Comparison of ENCODE assay signal across 17 cellular contexts in the genomic region with DNA sequence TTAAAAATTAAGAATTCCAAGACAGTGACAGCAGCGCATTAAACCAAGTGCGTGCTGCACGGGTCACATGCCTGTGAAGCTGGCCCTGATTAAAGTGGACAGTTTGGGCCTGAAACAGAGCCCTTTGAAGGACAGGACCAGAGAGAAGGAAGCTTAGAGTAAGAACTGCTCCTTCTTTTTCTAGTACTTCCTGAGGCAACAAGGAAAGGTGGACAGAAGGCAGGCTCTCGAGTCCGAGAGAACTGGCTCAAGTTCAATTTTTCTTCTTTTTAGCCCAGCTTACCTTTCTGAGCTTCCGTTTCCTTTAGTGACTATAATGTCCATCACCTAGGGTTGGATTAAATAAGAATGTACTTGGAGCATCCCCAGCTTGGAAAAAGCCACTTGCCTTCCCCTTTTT. TPM values are rescaled to one million over a fixed set of nuclear protein-coding genes. Genes with fewer than 3 reads are reported as not detected.
DNase-seq lines count a peak whose midpoint lies in the region; ATAC-seq and TF ChIP-seq lines count a peak whose summit lies in the region.
"Had no signal": no experiment of that assay in that cellular context is flagged by ENCODE, and none has a peak within 500 bp of the region (broad histone marks: within the 10 kb centered on the region; RNA-seq: fewer than 3 reads in every experiment).

No MANE protein-coding gene starts in this region.

- H3K9me3 Mint-ChIP-seq in central memory CD8-positive, alpha-beta T cell, result no peaks in the 10 kb centered on the region
- H3K9me3 Mint-ChIP-seq: activated naive CD4-positive, alpha-beta T cell treated with anti-CD3 and anti-CD28 coated beads for 36 hours; naive thymus-derived CD4-positive, alpha-beta T cell had no signal

- no peak overlapping the region for H3K4me3 Mint-ChIP-seq in central memory CD8-positive, alpha-beta T cell
- H3K4me3 Mint-ChIP-seq: activated naive CD4-positive, alpha-beta T cell treated with anti-CD3 and anti-CD28 coated beads for 36 hours had no signal

- ATAC-seq in central memory CD8-positive, alpha-beta T cell (replicated peaks; ENCODE audit: extremely low read depth, poor library complexity, severe bottlenecking), result no peak
- ATAC-seq in left lung, result peak; percentile 6
- no peak for ATAC-seq in HG03039 (IDR thresholded peaks at IDR 0.05; ENCODE audit: unreplicated experiment)
- ATAC-seq: naive thymus-derived CD4-positive, alpha-beta T cell had no signal

- TF ChIP-seq CTCF in HL-60 (IDR thresholded peaks at IDR 0.05; ENCODE audit: insufficient read depth, low read length) (no peak), left lung (IDR thresholded peaks at IDR 0.05) (no peak), stomach (IDR thresholded peaks at IDR 0.05) (no peak)

- no peaks in the 10 kb centered on the region for H3K27me3 Mint-ChIP-seq in central memory CD8-positive, alpha-beta T cell
- H3K27me3 Mint-ChIP-seq: naive thymus-derived CD4-positive, alpha-beta T cell had no signal

- H3K36me3 ChIP-seq in left lung (no peaks in the 10 kb centered on the region), stomach (no peaks in the 10 kb centered on the region)
- H3K36me3 ChIP-seq: thoracic aorta had no signal

- H3K27me3 ChIP-seq in HL-60 (ENCODE audit: insufficient read depth, poor library complexity, severe bottlenecking) (no peaks in the 10 kb centered on the region), left lung (no peaks in the 10 kb centered on the region), stomach (no peaks in the 10 kb centered on the region)

- TF ChIP-seq EP300 in stomach (IDR thresholded peaks at IDR 0.05), result no peak

- TF ChIP-seq POLR2A in stomach (IDR thresholded peaks at IDR 0.05), result no peak

- intact Hi-C loops in left lung (cut with DNase I), result no loop called here
- intact Hi-C loops in stomach (cut with DNase I; ENCODE audit: low total_unique reads), result no loop called here

- peak overlapping the region; percentile 75 for H3K27ac Mint-ChIP-seq in central memory CD8-positive, alpha-beta T cell (ENCODE audit: low read depth)

- H3K4me3 ChIP-seq in HL-60 (replicated peaks; ENCODE audit: insufficient read depth, low read length) (no peak overlapping the region), left lung (no peak overlapping the region), stomach (no peak overlapping the region)
- H3K4me3 ChIP-seq: thoracic aorta had no signal

- H3K4me1 Mint-ChIP-seq in central memory CD8-positive, alpha-beta T cell, result peaks cover 87% of the 10 kb centered on the region

- H3K27ac ChIP-seq in HL-60 (replicated peaks) (peak overlapping the region; percentile 72), left lung (peak overlapping the region; percentile 81 to 86), stomach (peak overlapping the region; percentile 72 to 85 (median 74))
- H3K27ac ChIP-seq: thoracic aorta had no signal

- H3K36me3 Mint-ChIP-seq in central memory CD8-positive, alpha-beta T cell (ENCODE audit: insufficient read depth), result peaks cover 2% of the 10 kb centered on the region

- 32 to 61% (median 47%) methylated on average over 6 of the region's 6 CpGs for WGBS in stomach, 5 donors

- H3K9me3 ChIP-seq in left lung (no peaks in the 10 kb centered on the region), stomach (no peaks in the 10 kb centered on the region)
- H3K9me3 ChIP-seq: thoracic aorta had no signal

- peaks cover 81 to 100% of the 10 kb centered on the region in 2 donors for H3K4me1 ChIP-seq in left lung
- H3K4me1 ChIP-seq in stomach, result peaks cover 90 to 100% (median 98%) of the 10 kb centered on the region in 4 donors

- DNase-seq in HL-60 (ENCODE audit: low read depth in 1 of 2, low spot score in 1 of 2) (no peak), left lung (no peak), stomach (no peak), NCI-H2196 treated with DMSO at 0.1 percent for 48 hours (lab: John Stamatoyannopoulos, UW; ENCODE audit: unreplicated experiment) (no peak), NCI-H2029 (lab: John Stamatoyannopoulos, UW) (no peak)
- no peak for DNase-seq in central memory CD8-positive, alpha-beta T cell (ENCODE audit: low spot score in 2 of 2)
- DNase-seq in activated CD4-positive, alpha-beta T cell treated with anti-CD3 and anti-CD28 coated beads for 48 hours, result no peak
- DNase-seq: activated naive CD4-positive, alpha-beta T cell treated with anti-CD3 and anti-CD28 coated beads for 36 hours; AML-193; DMS53; HCEC 1CT; hippocampal formation; naive thymus-derived CD4-positive, alpha-beta T cell; NCI-H1694; T-helper 9 cell had no signal

RNA-seq across cellular contexts. Expression of gene ANP32A, which starts 26.9 kb away (rescaled TPM):
- 100 to 1,000 TPM; 111 to 127 TPM for total RNA-seq in left lung
- total RNA-seq in stomach, result 100 to 1,000 TPM in 1 of 5 donors, 10 to 100 TPM in 4; 34.4 to 112 (median 65.2) TPM
- 10 to 100 TPM; 53.1 to 80.5 (median 72.2) TPM for polyA plus RNA-seq in stomach
